Comparison of ENCODE assay signal across 1 cellular context in genomic region chr10:65559369-65559768, GRCh38.
TF ChIP-seq lines count a peak whose summit lies in the region.

No MANE protein-coding gene starts in this region.

TF ChIP-seq in GM23338, 12 proteins besides CTCF, POLR2A, EP300 and RAD21:
- no peak for TF ChIP-seq REST (IDR thresholded peaks at IDR 0.05; ENCODE audit: unreplicated experiment)
- TF ChIP-seq ETS1 (IDR thresholded peaks at IDR 0.05), result no peak
- TF ChIP-seq STAT1 (IDR thresholded peaks at IDR 0.05; ENCODE audit: unreplicated experiment), result no peak
- TF ChIP-seq POLR2AphosphoS5 (IDR thresholded peaks at IDR 0.05; ENCODE audit: low read depth), result no peak
- TF ChIP-seq JUNB (IDR thresholded peaks at IDR 0.05; ENCODE audit: unreplicated experiment), result no peak
- no peak for TF ChIP-seq ZNF331 (CRISPR knock-in tag; IDR thresholded peaks at IDR 0.05; ENCODE audit: low read depth)
- no peak for TF ChIP-seq NANOG (IDR thresholded peaks at IDR 0.05; ENCODE audit: borderline replicate concordance)
